ENCODE assay signal across 10 cellular contexts in genomic region chr13:45207319-45207718, GRCh38. TPM values are rescaled to one million over a fixed set of nuclear protein-coding genes. Genes with fewer than 3 reads are reported as not detected.
DNase-seq lines count a peak whose midpoint lies in the region; ATAC-seq and TF ChIP-seq lines count a peak whose summit lies in the region.
"Had no signal": no experiment of that assay in that cellular context is flagged by ENCODE, and none has a peak within 500 bp of the region (broad histone marks: within the 10 kb centered on the region; RNA-seq: fewer than 3 reads in every experiment).

No MANE protein-coding gene starts in this region.

- H3K4me1 ChIP-seq in RWPE2 (ENCODE audit: insufficient read depth, poor library complexity, severe bottlenecking) (peaks cover 50% of the 10 kb centered on the region), stomach smooth muscle (ENCODE audit: control insufficient read depth, insufficient read depth, low read length) (peaks cover 12% of the 10 kb centered on the region)

- DNase-seq in NCI-H128 (lab: John Stamatoyannopoulos, UW; ENCODE audit: unreplicated experiment) (peak; percentile 72), RWPE2 (ENCODE audit: low spot score) (no peak), Right ventricle myocardium superior (no peak), HCEC 1CT (no peak), COLO668 (lab: John Stamatoyannopoulos, UW; ENCODE audit: unreplicated experiment) (no peak)
- DNase-seq in activated CD4-positive, alpha-beta T cell treated with anti-CD3 and anti-CD28 coated beads, Interleukin-2, amount 50 U/mL, for 48 hours: no peak
- DNase-seq: stimulated activated naive CD4-positive, alpha-beta T cell treated with Interleukin-2 at 50 U/mL for 16 hours had no signal

- peak overlapping the region; percentile 52 to 71 for H3K9ac ChIP-seq in stomach smooth muscle (ENCODE audit: low read length in 2 of 2)

- H3K4me3 ChIP-seq in RWPE2 (ENCODE audit: severe bottlenecking) (no peak overlapping the region), stomach smooth muscle (ENCODE audit: low read length in 2 of 2) (peak overlapping the region; percentile 58 to 61)

- H3K36me3 ChIP-seq in RWPE2 (ENCODE audit: low read depth): peaks cover 24% of the 10 kb centered on the region
- H3K36me3 ChIP-seq in stomach smooth muscle (ENCODE audit: control insufficient read depth in 2 of 2, insufficient read depth in 2 of 2, low read length in 2 of 2): peaks cover 4 to 8% of the 10 kb centered on the region in 2 donors

- H3K27ac ChIP-seq in RWPE2 (ENCODE audit: poor library complexity, severe bottlenecking) (peak overlapping the region; percentile 100), stomach smooth muscle (ENCODE audit: low read length) (peak overlapping the region; percentile 31)

- ATAC-seq in RWPE2 (ENCODE audit: low read depth): no peak
- ATAC-seq in Right ventricle myocardium superior (ENCODE audit: poor library complexity): peak; percentile 68

- no peaks in the 10 kb centered on the region for H3K27me3 ChIP-seq in RWPE2 (ENCODE audit: insufficient read depth, poor library complexity, severe bottlenecking)
- no peaks in the 10 kb centered on the region for H3K27me3 ChIP-seq in stomach smooth muscle (ENCODE audit: control insufficient read depth in 1 of 2, insufficient read depth in 2 of 2, low read length in 2 of 2)

- no peaks in the 10 kb centered on the region for H3K9me3 ChIP-seq in RWPE2 (ENCODE audit: severe bottlenecking)
- H3K9me3 ChIP-seq in stomach smooth muscle (ENCODE audit: control insufficient read depth in 2 of 2, low read length in 2 of 2): no peaks in the 10 kb centered on the region

- no peak for TF ChIP-seq CTCF in RWPE2 (IDR thresholded peaks at IDR 0.05; ENCODE audit: poor library complexity, severe bottlenecking)

- intact Hi-C loops in Right ventricle myocardium superior (cut with DNase I): no loop called here

RNA-seq across cellular contexts. Expression of gene KCTD4, which starts 6.5 kb away (rescaled TPM):
- total RNA-seq in Right ventricle myocardium superior: not detected
- total RNA-seq: H1, mononuclear cell had no signal
